ENCODE assay signal across 24 cellular contexts in the genomic region with DNA sequence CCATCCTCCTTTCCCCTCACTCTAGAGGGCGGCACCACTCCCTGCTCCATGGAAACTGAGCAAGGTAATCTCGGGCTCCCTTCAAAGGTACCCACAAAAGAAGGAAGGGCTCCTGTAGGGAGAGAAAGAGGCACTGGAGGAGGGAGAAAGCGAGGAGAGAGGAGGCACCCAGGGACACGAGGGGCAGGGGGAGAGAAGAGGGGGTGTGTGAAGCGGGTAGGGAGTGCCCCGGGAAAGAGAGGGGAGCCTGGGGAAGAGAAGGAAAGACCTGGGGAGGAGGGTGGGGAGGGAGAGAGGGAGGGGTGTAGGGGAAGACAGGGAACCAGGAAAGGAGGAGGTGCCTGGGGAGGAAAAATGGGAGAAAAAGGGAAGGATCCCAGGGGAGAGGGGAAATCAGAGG. TPM values are rescaled to one million over a fixed set of nuclear protein-coding genes. Genes with fewer than 3 reads are reported as not detected.
DNase-seq lines count a peak whose midpoint lies in the region; ATAC-seq and TF ChIP-seq lines count a peak whose summit lies in the region.
"Had no signal": no experiment of that assay in that cellular context is flagged by ENCODE, and none has a peak within 500 bp of the region (broad histone marks: within the 10 kb centered on the region; RNA-seq: fewer than 3 reads in every experiment).

No MANE protein-coding gene starts in this region.

- intact Hi-C loops in dendritic cell treated with granulocyte-macrophage colony-stimulating factor and Interleukin-4, amounts not matched to agents 40 ng/mL and 50 ng/mL, for 4 days (cut with micrococcal nuclease) = no loop called here
- intact Hi-C loops in lower lobe of right lung (cut with DNase I) (no loop called here), spleen (cut with DNase I; ENCODE audit: low total_unique reads) (no loop called here), heart left ventricle (cut with DNase I) (no loop called here), sciatic nerve (cut with DNase I) (no loop called here)

- TF ChIP-seq CTCF in lower lobe of right lung (IDR thresholded peaks at IDR 0.05) (no peak), spleen (IDR thresholded peaks at IDR 0.05 in 8 of 11, conservative IDR thresholded peaks at IDR 0.05 in 3 of 11) (no peak), heart left ventricle (IDR thresholded peaks at IDR 0.05) (no peak)

- no peak for TF ChIP-seq POLR2A in spleen (IDR thresholded peaks at IDR 0.05)
- TF ChIP-seq POLR2A in heart left ventricle (IDR thresholded peaks at IDR 0.05) = no peak

- whole genome bisulfite sequencing in spleen, 5 donors = 59 to 74% (median 63%) methylated on average over 6 of the region's 6 CpGs
- WGBS in heart left ventricle, 4 donors = 69 to 74% (median 72%) methylated on average over 6 of the region's 6 CpGs

- no peaks in the 10 kb centered on the region for H3K9me3 Mint-ChIP-seq in dendritic cell treated with granulocyte-macrophage colony-stimulating factor and Interleukin-4, amounts not matched to agents 40 ng/mL and 50 ng/mL, for 4 days
- H3K9me3 Mint-ChIP-seq in effector memory CD8-positive, alpha-beta T cell = no peaks in the 10 kb centered on the region
- H3K9me3 Mint-ChIP-seq: nephron progenitor cell had no signal

- peak overlapping the region; percentile 38 for H3K27ac Mint-ChIP-seq in dendritic cell treated with granulocyte-macrophage colony-stimulating factor and Interleukin-4, amounts not matched to agents 40 ng/mL and 50 ng/mL, for 4 days
- H3K27ac Mint-ChIP-seq in effector memory CD8-positive, alpha-beta T cell = no peak overlapping the region
- H3K27ac Mint-ChIP-seq: nephron progenitor cell had no signal

- DNase-seq in H7 (no peak), lower lobe of right lung (no peak), spleen (peak; percentile 34), heart left ventricle (no peak), sciatic nerve (ENCODE audit: low spot score) (no peak), inferior parietal cortex (ENCODE audit: extremely low spot score) (no peak)
- DNase-seq in effector memory CD8-positive, alpha-beta T cell = no peak
- DNase-seq: activated T-cell treated with anti-CD3 and anti-CD28 coated beads, Interleukin-2, amount 50 U/mL, for 48 hours; anterior cingulate cortex; caudate nucleus; effector CD8-positive, alpha-beta T cell; NCI-H1092; NCI-H2081 treated with DMSO at 0.1 percent for 48 hours; nephron progenitor cell; psoas muscle; stimulated activated CD4-positive, alpha-beta T cell treated with anti-CD3 and anti-CD28 coated beads, Interleukin-4, amount 100 ng/mL, for 4 hours; T1000; uterus had no signal

- H3K27me3 Mint-ChIP-seq in dendritic cell treated with granulocyte-macrophage colony-stimulating factor and Interleukin-4, amounts not matched to agents 40 ng/mL and 50 ng/mL, for 4 days = no peaks in the 10 kb centered on the region
- H3K27me3 Mint-ChIP-seq in effector memory CD8-positive, alpha-beta T cell = no peaks in the 10 kb centered on the region

- H3K27ac ChIP-seq in lower lobe of right lung = peak overlapping the region; percentile 31
- H3K27ac ChIP-seq in spleen = no peak overlapping the region
- H3K27ac ChIP-seq in heart left ventricle = no peak overlapping the region
- H3K27ac ChIP-seq: BLaER1, psoas muscle, uterus had no signal

- H3K4me3 Mint-ChIP-seq in dendritic cell treated with granulocyte-macrophage colony-stimulating factor and Interleukin-4, amounts not matched to agents 40 ng/mL and 50 ng/mL, for 4 days = no peak overlapping the region
- H3K4me3 Mint-ChIP-seq in effector memory CD8-positive, alpha-beta T cell = no peak overlapping the region
- H3K4me3 Mint-ChIP-seq: nephron progenitor cell had no signal

- peak overlapping the region; percentile 20; the same call in 1 of the 2 replicates for H3K4me3 ChIP-seq in H7 (ENCODE audit: insufficient read depth, low read depth, low read length)
- peak overlapping the region; percentile 19 for H3K4me3 ChIP-seq in lower lobe of right lung
- no peak overlapping the region for H3K4me3 ChIP-seq in spleen
- no peak overlapping the region for H3K4me3 ChIP-seq in heart left ventricle
- H3K4me3 ChIP-seq: BLaER1, HAP-1, psoas muscle, uterus had no signal

- no peaks in the 10 kb centered on the region for H3K36me3 ChIP-seq in H7 (replicated peaks; ENCODE audit: control insufficient read depth, insufficient read depth, low read length)
- no peaks in the 10 kb centered on the region for H3K36me3 ChIP-seq in lower lobe of right lung
- H3K36me3 ChIP-seq in spleen = peaks cover 0 to 9% (median 3%) of the 10 kb centered on the region in 6 donors
- no peaks in the 10 kb centered on the region for H3K36me3 ChIP-seq in heart left ventricle
- H3K36me3 ChIP-seq: HAP-1, uterus had no signal

- H3K4me1 ChIP-seq in lower lobe of right lung (peaks cover 45% of the 10 kb centered on the region), spleen (peaks cover 14 to 54% (median 25%) of the 10 kb centered on the region in 6 donors), heart left ventricle (peaks cover 0 to 36% (median 12%) of the 10 kb centered on the region in 12 donors)
- H3K4me1 ChIP-seq: psoas muscle had no signal

- peaks cover 7% of the 10 kb centered on the region for H3K36me3 Mint-ChIP-seq in dendritic cell treated with granulocyte-macrophage colony-stimulating factor and Interleukin-4, amounts not matched to agents 40 ng/mL and 50 ng/mL, for 4 days (ENCODE audit: low read depth)
- H3K36me3 Mint-ChIP-seq in effector memory CD8-positive, alpha-beta T cell (ENCODE audit: insufficient read depth) = peaks cover 11% of the 10 kb centered on the region

- H3K27me3 ChIP-seq in H7 (ENCODE audit: control insufficient read depth, insufficient read depth, low read length) = 0 out of 2 replicates have a peak, but pooled peaks cover 4% of the 10 kb centered on the region
- no peaks in the 10 kb centered on the region for H3K27me3 ChIP-seq in lower lobe of right lung (ENCODE audit: low read depth)
- no peaks in the 10 kb centered on the region for H3K27me3 ChIP-seq in spleen (replicated peaks in 1 of 7)
- H3K27me3 ChIP-seq in heart left ventricle = no peaks in the 10 kb centered on the region
- H3K27me3 ChIP-seq: BLaER1, uterus had no signal

- ATAC-seq in lower lobe of right lung (no peak), heart left ventricle (no peak), sciatic nerve (no peak)
- ATAC-seq in effector memory CD8-positive, alpha-beta T cell (replicated peaks) = no peak
- ATAC-seq: activated CD4-positive, CD25-positive, alpha-beta regulatory T cell treated with anti-CD3 and anti-CD28 coated beads, Interleukin-2, amount 50 U/mL, for 24 hours; psoas muscle had no signal

- H3K9me3 ChIP-seq in lower lobe of right lung (no peaks in the 10 kb centered on the region), spleen (no peaks in the 10 kb centered on the region), heart left ventricle (no peaks in the 10 kb centered on the region)
- H3K9me3 ChIP-seq: BLaER1, HAP-1, psoas muscle, uterus had no signal

- peaks cover 63% of the 10 kb centered on the region for H3K4me1 Mint-ChIP-seq in dendritic cell treated with granulocyte-macrophage colony-stimulating factor and Interleukin-4, amounts not matched to agents 40 ng/mL and 50 ng/mL, for 4 days (ENCODE audit: low read depth)
- peaks cover 25 to 30% of the 10 kb centered on the region in 2 donors for H3K4me1 Mint-ChIP-seq in effector memory CD8-positive, alpha-beta T cell (ENCODE audit: low read depth in 2 of 2)

RNA-seq across cellular contexts. Expression of a gene that starts 0.5 kb away (rescaled TPM):
- 5.0 and 5.3 TPM in 2 replicates for total RNA-seq in H7 (2014; rRNA removed; shearing (Covaris generic))
- 12.5 TPM for total RNA-seq in lower lobe of right lung
- 10 to 100 TPM; 14.4 to 23.4 (median 16.1) TPM for total RNA-seq in spleen
- polyA plus RNA-seq in spleen = 10 to 100 TPM; 19.2 to 21.5 (median 20.1) TPM
- total RNA-seq in heart left ventricle = 1 to 10 TPM; 1.1 to 6.3 (median 2.6) TPM
- 1 to 10 TPM; 2.7 to 3.4 TPM for polyA plus RNA-seq in heart left ventricle
- total RNA-seq in sciatic nerve = 9.9 TPM

RNA-seq across cellular contexts. Expression of a gene that starts 38.3 kb away (rescaled TPM):
- total RNA-seq in H7 (2014; rRNA removed; shearing (Covaris generic)) = 22.2 and 22.3 TPM in 2 replicates
- total RNA-seq in lower lobe of right lung (30.1 TPM), spleen (10 to 100 TPM; 16.3 to 24.0 (median 20.8) TPM), heart left ventricle (10 to 100 TPM in 7 of 9 donors, 1 to 10 TPM in 2; 8.1 to 14.9 (median 12.4) TPM), sciatic nerve (40.7 TPM)
- polyA plus RNA-seq in spleen (10 to 100 TPM; 11.8 to 13.3 (median 12.7) TPM), heart left ventricle (10 to 100 TPM in 1 of 2 donors, 1 to 10 TPM in 1; 9.5 to 10.6 TPM)

RNA-seq across cellular contexts. Expression of a gene that starts 47.9 kb away (rescaled TPM):
- 0.33 and 1.3 TPM in 2 replicates for total RNA-seq in H7 (2014; rRNA removed; shearing (Covaris generic))
- total RNA-seq in lower lobe of right lung (15.0 TPM), spleen (1 to 10 TPM in 5 of 7 donors, under 1 TPM in 2; 0.52 to 2.3 (median 1.5) TPM), heart left ventricle (1 to 10 TPM in 1 of 9 donors, under 1 TPM in 7, not detected in 1; 0.07 to 1.3 (median 0.16) TPM), sciatic nerve (4.8 TPM)
- polyA plus RNA-seq in spleen (under 1 TPM; 0.36 to 0.57 (median 0.42) TPM), heart left ventricle (under 1 TPM; 0.06 to 0.61 TPM)
- total RNA-seq: Daoy, glomerular endothelial cell had no signal

Comparison
In these comparisons a context has a peak if more than half of its experiments do, and no peak if none do; other contexts are left out.
1. H3K4me3 ChIP-seq: peak in H7 (single experiment) and lower lobe of right lung (single experiment); none in spleen (0 of 8) and heart left ventricle (0 of 12).